18 cellular contexts compared by ENCODE assay signal in the genomic region with DNA sequence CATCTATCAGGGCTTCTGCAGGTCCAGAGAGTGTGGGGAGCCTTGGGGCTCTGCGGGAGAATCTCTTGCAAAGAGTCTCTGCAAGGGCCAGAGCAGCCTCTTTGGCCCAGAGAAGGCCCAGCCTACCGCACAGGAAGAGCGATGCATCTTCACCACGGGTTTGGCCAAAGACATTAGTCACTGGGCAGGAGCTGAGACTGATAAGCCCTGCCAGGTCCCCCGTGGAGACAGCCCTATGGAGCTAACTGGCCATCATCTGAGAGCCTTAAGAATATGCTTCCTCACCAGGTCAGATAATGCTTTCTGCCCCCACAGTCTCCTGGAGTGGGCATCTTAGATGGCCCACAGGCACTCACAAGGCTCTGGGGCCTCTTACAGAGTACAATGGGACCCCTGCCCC.
"Had no signal": no experiment of that assay in that cellular context is flagged by ENCODE, and none has a peak within 500 bp of the region (broad histone marks: within the 10 kb centered on the region; RNA-seq: fewer than 3 reads in every experiment).

No MANE protein-coding gene starts in this region.

- H3K4me1 ChIP-seq: heart right ventricle, left lung, prostate gland, upper lobe of left lung had no signal

- H3K4me3 ChIP-seq: heart right ventricle, left lung, prostate gland, upper lobe of left lung had no signal

- DNase-seq: activated CD4-positive, alpha-beta T cell treated with anti-CD3 and anti-CD28 coated beads for 1 hour; activated CD4-positive, alpha-beta T cell treated with anti-CD3 and anti-CD28 coated beads, Interleukin-2, amount 50 U/mL, for 1 hour; activated T-cell treated with anti-CD3 and anti-CD28 coated beads, Interleukin-2, amount 50 U/mL, for 1 hour; brain microvascular endothelial cell; central memory CD4-positive, alpha-beta T cell; cortex of kidney; foreskin fibroblast; heart right ventricle; immature natural killer cell; left lung; naive thymus-derived CD8-positive, alpha-beta T cell; stimulated activated CD4-positive, alpha-beta T cell treated with anti-CD3 and anti-CD28 coated beads, Interleukin-4, amount 100 ng/mL, for 24 hours; stimulated activated naive CD8-positive, alpha-beta T cell treated with anti-CD3 and anti-CD28 coated beads, Interleukin-15, Interleukin-2, amounts not matched to agents 100 U/mL and 50 U/mL, for 24 hours; SW 1271; T-helper 17 cell; upper lobe of left lung had no signal

- ATAC-seq: activated naive CD4-positive, alpha-beta T cell treated with anti-CD3 and anti-CD28 coated beads, Interleukin-2, amount 50 U/mL, for 72 hours; heart right ventricle; left lung; naive thymus-derived CD8-positive, alpha-beta T cell; stimulated activated naive CD8-positive, alpha-beta T cell treated with anti-CD3 and anti-CD28 coated beads, Interleukin-15, Interleukin-2, amounts not matched to agents 100 U/mL and 50 U/mL, for 24 hours; T-helper 17 cell had no signal

- H3K36me3 ChIP-seq: brain microvascular endothelial cell, heart right ventricle, left lung, prostate gland, upper lobe of left lung had no signal

- H3K9me3 ChIP-seq: heart right ventricle, left lung, prostate gland, upper lobe of left lung had no signal
